Comparison of ENCODE assay signal across 23 cellular contexts in genomic region chr11:86101941-86102407, GRCh38. TPM values are rescaled to one million over a fixed set of nuclear protein-coding genes. Genes with fewer than 3 reads are reported as not detected.
DNase-seq lines count a peak whose midpoint lies in the region; ATAC-seq, FAIRE-seq and TF ChIP-seq lines count a peak whose summit lies in the region.
"Had no signal": no experiment of that assay in that cellular context is flagged by ENCODE, and none has a peak within 500 bp of the region (broad histone marks: within the 10 kb centered on the region; RNA-seq: fewer than 3 reads in every experiment).

No MANE protein-coding gene starts in this region.

- H3K9me3 Mint-ChIP-seq in stimulated activated memory B cell treated with anti-CD40 and anti-IgM and Interleukin-4, amounts not matched to agents 10 μg/mL and 1 μg/mL and 100 μg/mL, for 72 hours = no peaks in the 10 kb centered on the region
- no peaks in the 10 kb centered on the region for H3K9me3 Mint-ChIP-seq in osteocyte (ENCODE audit: unreplicated experiment)
- H3K9me3 Mint-ChIP-seq: T-helper 1 cell treated with Interleukin-12 subunit alpha and Interleukin-12 subunit beta and Interleukin-4 antibody, amounts not matched to agents 30 μg/mL and 1 μg/mL, for 36 hours had no signal

- H3K27me3 ChIP-seq in bronchial epithelial cell (ENCODE audit: control insufficient read depth, insufficient read depth, low read length) (no peaks in the 10 kb centered on the region), left lung (no peaks in the 10 kb centered on the region)
- H3K27me3 ChIP-seq: colonic mucosa, hepatocyte, neutrophil had no signal

- H3K9me3 ChIP-seq in left lung = no peaks in the 10 kb centered on the region
- H3K9me3 ChIP-seq: colonic mucosa, neutrophil had no signal

- intact Hi-C loops in left lung (cut with DNase I) = no loop called here

- H3K4me1 ChIP-seq in left lung = no peaks in the 10 kb centered on the region
- H3K4me1 ChIP-seq: colonic mucosa had no signal

- no peaks in the 10 kb centered on the region for H3K36me3 Mint-ChIP-seq in stimulated activated memory B cell treated with anti-CD40 and anti-IgM and Interleukin-4, amounts not matched to agents 10 μg/mL and 1 μg/mL and 100 μg/mL, for 72 hours
- H3K36me3 Mint-ChIP-seq in osteocyte (ENCODE audit: unreplicated experiment) = no peaks in the 10 kb centered on the region

- H3K36me3 ChIP-seq in bronchial epithelial cell (ENCODE audit: control insufficient read depth, insufficient read depth, low read length) (no peaks in the 10 kb centered on the region), left lung (no peaks in the 10 kb centered on the region)
- H3K36me3 ChIP-seq: colonic mucosa, neutrophil had no signal

- H3K27ac ChIP-seq in left lung = no peak overlapping the region
- H3K27ac ChIP-seq: colonic mucosa, hepatocyte, neutrophil had no signal

- peaks cover 6% of the 10 kb centered on the region for H3K4me1 Mint-ChIP-seq in stimulated activated memory B cell treated with anti-CD40 and anti-IgM and Interleukin-4, amounts not matched to agents 10 μg/mL and 1 μg/mL and 100 μg/mL, for 72 hours
- peaks cover 13% of the 10 kb centered on the region for H3K4me1 Mint-ChIP-seq in osteocyte (ENCODE audit: unreplicated experiment)

- no peak overlapping the region for H3K27ac Mint-ChIP-seq in stimulated activated memory B cell treated with anti-CD40 and anti-IgM and Interleukin-4, amounts not matched to agents 10 μg/mL and 1 μg/mL and 100 μg/mL, for 72 hours
- H3K27ac Mint-ChIP-seq in osteocyte (ENCODE audit: unreplicated experiment) = no peak overlapping the region
- H3K27ac Mint-ChIP-seq: T-helper 1 cell treated with Interleukin-12 subunit alpha and Interleukin-12 subunit beta and Interleukin-4 antibody, amounts not matched to agents 30 μg/mL and 1 μg/mL, for 36 hours had no signal

- peak; percentile 41 for ATAC-seq in left lung
- ATAC-seq in stimulated activated memory B cell treated with anti-CD40 and anti-IgM and Interleukin-4, amounts not matched to agents 10 μg/mL and 1 μg/mL and 100 μg/mL, for 72 hours = no peak

- in situ Hi-C loops in Caki2 (cut with HindIII; ENCODE audit: low pct_unique_long_range_greater_than_20kb, low sequenced_read_pairs) = no loop called here

- FAIRE-seq in bronchial epithelial cell (lab: Jason Lieb, UNC) = no peak
- FAIRE-seq: GM19239, HTR-8/SVneo had no signal

- no peak overlapping the region for H3K4me3 Mint-ChIP-seq in stimulated activated memory B cell treated with anti-CD40 and anti-IgM and Interleukin-4, amounts not matched to agents 10 μg/mL and 1 μg/mL and 100 μg/mL, for 72 hours
- no peak overlapping the region for H3K4me3 Mint-ChIP-seq in osteocyte (ENCODE audit: unreplicated experiment)
- H3K4me3 Mint-ChIP-seq: T-helper 1 cell treated with Interleukin-12 subunit alpha and Interleukin-12 subunit beta and Interleukin-4 antibody, amounts not matched to agents 30 μg/mL and 1 μg/mL, for 36 hours had no signal

- H3K4me3 ChIP-seq in bronchial epithelial cell (ENCODE audit: low read depth, low read length) = no peak overlapping the region
- no peak overlapping the region for H3K4me3 ChIP-seq in left lung
- H3K4me3 ChIP-seq: colonic mucosa, hepatocyte had no signal

- no peak for TF ChIP-seq CTCF in bronchial epithelial cell (IDR thresholded peaks at IDR 0.05; ENCODE audit: insufficient read depth, low read length, severe bottlenecking)
- no peak for TF ChIP-seq CTCF in left lung (IDR thresholded peaks at IDR 0.05)
- TF ChIP-seq CTCF in osteocyte (IDR thresholded peaks at IDR 0.05) = no peak

- DNase-seq in Caki2 (ENCODE audit: low read depth) (peak; percentile 38), NCI-H1105 treated with DMSO at 0.1 percent for 48 hours (lab: John Stamatoyannopoulos, UW) (peak; percentile 79), bronchial epithelial cell (ENCODE audit: low read depth) (peak; percentile 80), left lung (no peak), occipital lobe (lab: John Stamatoyannopoulos, UW) (no peak), osteocyte (ENCODE audit: extremely low spot score, unreplicated experiment) (no peak)
- DNase-seq in stimulated activated CD4-positive, alpha-beta T cell treated with anti-CD3 and anti-CD28 coated beads, Interleukin-15, amount 100 ng/mL, for 24 hours = no peak
- DNase-seq: activated CD4-positive, CD25-positive, alpha-beta regulatory T cell; activated gamma-delta T cell treated with Interleukin-2 at 50 U/mL for 16 hours; anterior cingulate cortex; colonic mucosa; erythroblast; midbrain; MV-4-11; NCI-H2171; SHP77 treated with DMSO at 0.1 percent for 48 hours; stimulated activated CD4-positive, alpha-beta T cell treated with anti-CD3 and anti-CD28 coated beads, Interleukin-4, amount 100 ng/mL, for 4 hours had no signal

- no peaks in the 10 kb centered on the region for H3K27me3 Mint-ChIP-seq in stimulated activated memory B cell treated with anti-CD40 and anti-IgM and Interleukin-4, amounts not matched to agents 10 μg/mL and 1 μg/mL and 100 μg/mL, for 72 hours
- H3K27me3 Mint-ChIP-seq in osteocyte (ENCODE audit: unreplicated experiment) = no peaks in the 10 kb centered on the region

RNA-seq across cellular contexts. Expression of gene PICALM, which starts 33.1 kb away (rescaled TPM):
- 52.2 and 116 TPM in 2 replicates for total RNA-seq in Caki2 (2014; rRNA removed; shearing (Covaris generic); ENCODE audit: low replicate concordance)
- total RNA-seq in bronchial epithelial cell (196 and 203 TPM in 2 replicates), left lung (100 to 1,000 TPM; 159 to 216 TPM), occipital lobe (1,141 TPM), osteocyte (262 and 267 TPM in 2 replicates)

Comparison
In these comparisons a context has a peak if more than half of its experiments do, and no peak if none do; other contexts are left out.
1. DNase-seq: peak in Caki2 (single experiment), NCI-H1105 treated with DMSO at 0.1 percent for 48 hours (single experiment) and bronchial epithelial cell (single experiment); none in left lung (0 of 2), stimulated activated CD4-positive, alpha-beta T cell treated with anti-CD3 and anti-CD28 coated beads, Interleukin-15, amount 100 ng/mL, for 24 hours (single experiment), occipital lobe (single experiment) and osteocyte (single experiment).